Comparison of ENCODE assay signal across 1 cellular context in the genomic region with DNA sequence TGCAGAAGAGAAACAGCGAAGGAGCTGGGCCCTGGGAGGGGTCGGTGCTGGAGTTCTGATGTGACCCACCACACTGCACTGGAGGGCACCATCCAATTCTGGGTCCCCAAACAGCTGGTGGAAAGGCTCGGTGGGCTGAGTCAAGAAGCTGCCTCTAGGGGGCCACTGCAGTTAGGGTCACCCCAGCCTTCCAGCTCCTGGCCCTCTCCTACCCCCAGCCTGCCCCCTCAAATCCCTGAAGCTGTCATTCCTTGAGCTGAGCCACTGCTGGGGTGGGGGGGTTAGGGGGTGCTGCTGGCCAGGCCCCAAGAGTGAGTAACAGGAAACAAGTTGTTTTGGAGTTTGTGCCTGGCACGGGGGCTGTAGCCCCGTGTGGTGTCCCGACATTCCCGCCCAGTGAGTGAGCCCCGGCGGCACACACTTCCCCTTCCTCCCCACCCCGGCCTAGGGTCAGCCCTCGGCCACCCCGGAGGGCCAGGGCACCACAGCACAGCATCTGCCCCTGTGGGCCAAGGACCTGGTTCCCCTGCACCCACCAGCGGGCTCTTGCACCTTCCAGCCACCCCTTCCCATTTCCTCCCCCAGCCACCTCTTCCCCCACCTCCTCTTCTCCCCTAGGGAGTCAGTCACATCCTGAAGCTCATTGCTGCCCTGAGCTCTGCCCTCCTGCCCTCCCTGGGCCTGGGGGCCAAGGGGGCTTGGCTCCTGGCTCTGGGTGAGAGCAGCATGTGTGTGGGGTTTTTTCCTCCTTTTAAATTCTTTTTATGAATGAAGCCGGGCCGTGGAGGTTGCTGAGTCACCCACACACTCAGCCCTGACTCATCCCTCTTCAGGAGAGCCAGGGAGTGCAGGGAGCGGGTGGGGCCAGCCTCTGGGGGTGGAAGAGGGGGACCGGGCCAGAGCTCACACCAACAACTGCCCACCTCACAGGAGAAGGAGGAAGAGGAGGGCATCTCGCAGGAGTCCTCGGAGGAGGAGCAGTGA.
TF ChIP-seq lines count a peak whose summit lies in the region.

No MANE protein-coding gene starts in this region.

TF ChIP-seq in SK-N-SH treated with all-trans-retinoic acid at 6 μM for 48 hours, 23 proteins besides CTCF, POLR2A, EP300 and RAD21 (continued from another document):
- TF ChIP-seq, protein P1, sequence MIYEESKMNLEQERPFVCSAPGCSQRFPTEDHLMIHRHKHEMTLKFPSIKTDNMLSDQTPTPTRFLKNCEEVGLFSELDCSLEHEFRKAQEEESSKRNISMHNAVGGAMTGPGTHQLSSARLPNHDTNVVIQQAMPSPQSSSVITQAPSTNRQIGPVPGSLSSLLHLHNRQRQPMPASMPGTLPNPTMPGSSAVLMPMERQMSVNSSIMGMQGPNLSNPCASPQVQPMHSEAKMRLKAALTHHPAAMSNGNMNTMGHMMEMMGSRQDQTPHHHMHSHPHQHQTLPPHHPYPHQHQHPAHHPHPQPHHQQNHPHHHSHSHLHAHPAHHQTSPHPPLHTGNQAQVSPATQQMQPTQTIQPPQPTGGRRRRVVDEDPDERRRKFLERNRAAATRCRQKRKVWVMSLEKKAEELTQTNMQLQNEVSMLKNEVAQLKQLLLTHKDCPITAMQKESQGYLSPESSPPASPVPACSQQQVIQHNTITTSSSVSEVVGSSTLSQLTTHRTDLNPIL (CRISPR knock-in tag; IDR thresholded peaks at IDR 0.05; ENCODE audit: low read depth): no peak
